Comparison of ENCODE assay signal across 8 cellular contexts in genomic region chr12:80837342-80837978, GRCh38.
DNase-seq lines count a peak whose midpoint lies in the region; ATAC-seq and TF ChIP-seq lines count a peak whose summit lies in the region.

No MANE protein-coding gene starts in this region.

- H3K36me3 ChIP-seq in OCI-LY7 (ENCODE audit: insufficient read depth, low read length): no peaks in the 10 kb centered on the region

- no peak overlapping the region for H3K27ac ChIP-seq in OCI-LY7 (ENCODE audit: low read depth, low read length, poor library complexity, severe bottlenecking)

- H3K4me3 Mint-ChIP-seq in osteocyte (ENCODE audit: unreplicated experiment) (no peak overlapping the region), natural killer cell (no peak overlapping the region)

- no peaks in the 10 kb centered on the region for H3K4me1 ChIP-seq in OCI-LY7 (ENCODE audit: insufficient read depth, low read length, poor library complexity, severe bottlenecking)

- H3K4me1 Mint-ChIP-seq in osteocyte (ENCODE audit: unreplicated experiment) (peaks cover 27% of the 10 kb centered on the region), natural killer cell (no peaks in the 10 kb centered on the region)

- H3K36me3 Mint-ChIP-seq in osteocyte (ENCODE audit: unreplicated experiment) (peaks cover 7% of the 10 kb centered on the region), natural killer cell (no peaks in the 10 kb centered on the region)

- no TSS peak for BruUV-seq in OCI-LY7 (replicated peaks; lab: Mats Ljungman, UMichigan)

- H3K4me3 ChIP-seq in OCI-LY7 (ENCODE audit: low read depth, low read length, poor library complexity, severe bottlenecking) (no peak overlapping the region), fibroblast of mammary gland (ENCODE audit: control insufficient read depth, low read depth, low read length) (no peak overlapping the region)

- H3K4me2 ChIP-seq in OCI-LY7 (ENCODE audit: low read length): no peak overlapping the region

- intact Hi-C loops in OCI-LY7 (cut with micrococcal nuclease; ENCODE audit: unreplicated experiment) (no loop called here), natural killer cell (cut with micrococcal nuclease) (no loop called here)

- H3K79me2 ChIP-seq in OCI-LY7 (ENCODE audit: insufficient read depth, low read depth, low read length): no peaks in the 10 kb centered on the region

- no peaks in the 10 kb centered on the region for H4K20me1 ChIP-seq in OCI-LY7 (ENCODE audit: insufficient read depth, low read length)

- peak; percentile 76 for TF ChIP-seq CTCF in OCI-LY7 (conservative IDR thresholded peaks at IDR 0.05; ENCODE audit: low read length)
- peak; percentile 99 for TF ChIP-seq CTCF in fibroblast of mammary gland (conservative IDR thresholded peaks at IDR 0.05; ENCODE audit: control insufficient read depth, insufficient read depth, low read depth, low read length)
- TF ChIP-seq CTCF in osteocyte (IDR thresholded peaks at IDR 0.05): peak; percentile 86
- TF ChIP-seq CTCF in natural killer cell (IDR thresholded peaks at IDR 0.05): no peak

- no peaks in the 10 kb centered on the region for H3K9me3 Mint-ChIP-seq in osteocyte (ENCODE audit: unreplicated experiment)
- H3K9me3 Mint-ChIP-seq in natural killer cell: peaks cover 5 to 12% of the 10 kb centered on the region in 2 donors

- POLR2A ChIA-PET in OCI-LY7 (lab: Charles Lee): no interaction called here

- H2AFZ ChIP-seq in OCI-LY7 (ENCODE audit: low read length): no peak overlapping the region

- 0 out of 2 replicates have a peak, but pooled peaks cover 5% of the 10 kb centered on the region for H3K9me2 ChIP-seq in OCI-LY7 (ENCODE audit: insufficient read depth, low read length)

- ATAC-seq in GM19438 (IDR thresholded peaks at IDR 0.05; ENCODE audit: low read depth, unreplicated experiment): peak; percentile 61
- ATAC-seq in natural killer cell: no peak

- H3K27ac Mint-ChIP-seq in osteocyte (ENCODE audit: unreplicated experiment) (no peak overlapping the region), natural killer cell (no peak overlapping the region)

- H3K27me3 Mint-ChIP-seq in osteocyte (ENCODE audit: unreplicated experiment) (no peaks in the 10 kb centered on the region), natural killer cell (ENCODE audit: low read depth in 2 of 2) (no peaks in the 10 kb centered on the region)

- H3K9me3 ChIP-seq in OCI-LY7 (ENCODE audit: low read length): no peaks in the 10 kb centered on the region

- DNase-seq in AG20443 (ENCODE audit: low spot score): peak; percentile 72
- peak; percentile 2 for DNase-seq in HK-2 (ENCODE audit: unreplicated experiment)
- DNase-seq in OCI-LY7 (ENCODE audit: low spot score): peak; percentile 12
- DNase-seq in fibroblast of mammary gland (ENCODE audit: low read depth): peak; percentile 78
- DNase-seq in osteocyte (ENCODE audit: extremely low spot score, unreplicated experiment): no peak
- DNase-seq in kidney glomerular epithelial cell (lab: John Stamatoyannopoulos, UW): no peak
- DNase-seq in natural killer cell: no peak

- CTCF ChIA-PET in OCI-LY7 (lab: Charles Lee; ENCODE audit: unreplicated experiment): no interaction called here

Comparison
In these comparisons a context has a peak if more than half of its experiments do, and no peak if none do; other contexts are left out.
1. DNase-seq: peak in AG20443 (single experiment), HK-2 (single experiment), OCI-LY7 (single experiment) and fibroblast of mammary gland (single experiment); none in osteocyte (single experiment), kidney glomerular epithelial cell (single experiment) and natural killer cell (single experiment).